1 cellular context compared by ENCODE assay signal in genomic region chr17:3827124-3827773, GRCh38.
TF ChIP-seq lines count a peak whose summit lies in the region.

No MANE protein-coding gene starts in this region.

TF ChIP-seq in GM12878, 131 proteins besides CTCF, POLR2A, EP300 and RAD21 (continued from another document):
- TF ChIP-seq, protein P1, sequence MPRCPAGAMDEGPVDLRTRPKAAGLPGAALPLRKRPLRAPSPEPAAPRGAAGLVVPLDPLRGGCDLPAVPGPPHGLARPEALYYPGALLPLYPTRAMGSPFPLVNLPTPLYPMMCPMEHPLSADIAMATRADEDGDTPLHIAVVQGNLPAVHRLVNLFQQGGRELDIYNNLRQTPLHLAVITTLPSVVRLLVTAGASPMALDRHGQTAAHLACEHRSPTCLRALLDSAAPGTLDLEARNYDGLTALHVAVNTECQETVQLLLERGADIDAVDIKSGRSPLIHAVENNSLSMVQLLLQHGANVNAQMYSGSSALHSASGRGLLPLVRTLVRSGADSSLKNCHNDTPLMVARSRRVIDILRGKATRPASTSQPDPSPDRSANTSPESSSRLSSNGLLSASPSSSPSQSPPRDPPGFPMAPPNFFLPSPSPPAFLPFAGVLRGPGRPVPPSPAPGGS (IDR thresholded peaks at IDR 0.05; ENCODE audit: borderline replicate concordance, insufficient read depth, low read depth, low read length, poor library complexity, severe bottlenecking), result no peak
- no peak for TF ChIP-seq PAX5 (IDR thresholded peaks at IDR 0.05; ENCODE audit: borderline replicate concordance, low read depth, low read length)
- no peak for TF ChIP-seq CUX1 (IDR thresholded peaks at IDR 0.05; ENCODE audit: insufficient replicate concordance, low read depth, low read length)
- TF ChIP-seq NR2F1 (conservative IDR thresholded peaks at IDR 0.05), result no peak
- TF ChIP-seq POLR2AphosphoS2 (IDR thresholded peaks at IDR 0.05; ENCODE audit: low read depth, low read length), result no peak
- no peak for TF ChIP-seq CREB1 (IDR thresholded peaks at IDR 0.05; ENCODE audit: low read depth)
- peak; percentile 65; the same call in 1 of the 2 replicates for TF ChIP-seq IKZF1 (conservative IDR thresholded peaks at IDR 0.05)
- TF ChIP-seq SMAD5 (IDR thresholded peaks at IDR 0.05; ENCODE audit: low read depth), result no peak
- peak; percentile 56 to 72; a peak in 3 of 4 replicates for TF ChIP-seq IKZF2 (IDR thresholded peaks at IDR 0.05)
- TF ChIP-seq, protein P2, sequence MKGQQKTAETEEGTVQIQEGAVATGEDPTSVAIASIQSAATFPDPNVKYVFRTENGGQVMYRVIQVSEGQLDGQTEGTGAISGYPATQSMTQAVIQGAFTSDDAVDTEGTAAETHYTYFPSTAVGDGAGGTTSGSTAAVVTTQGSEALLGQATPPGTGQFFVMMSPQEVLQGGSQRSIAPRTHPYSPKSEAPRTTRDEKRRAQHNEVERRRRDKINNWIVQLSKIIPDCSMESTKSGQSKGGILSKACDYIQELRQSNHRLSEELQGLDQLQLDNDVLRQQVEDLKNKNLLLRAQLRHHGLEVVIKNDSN (IDR thresholded peaks at IDR 0.05; ENCODE audit: borderline replicate concordance, extremely low read length, insufficient read depth, low read depth, low read length), result no peak
- no peak for TF ChIP-seq HDAC2 (IDR thresholded peaks at IDR 0.05)
- no peak for TF ChIP-seq CEBPB (IDR thresholded peaks at IDR 0.05; ENCODE audit: borderline replicate concordance in 1 of 2, low read depth in 2 of 2, low read length in 2 of 2)
- TF ChIP-seq, protein P3, sequence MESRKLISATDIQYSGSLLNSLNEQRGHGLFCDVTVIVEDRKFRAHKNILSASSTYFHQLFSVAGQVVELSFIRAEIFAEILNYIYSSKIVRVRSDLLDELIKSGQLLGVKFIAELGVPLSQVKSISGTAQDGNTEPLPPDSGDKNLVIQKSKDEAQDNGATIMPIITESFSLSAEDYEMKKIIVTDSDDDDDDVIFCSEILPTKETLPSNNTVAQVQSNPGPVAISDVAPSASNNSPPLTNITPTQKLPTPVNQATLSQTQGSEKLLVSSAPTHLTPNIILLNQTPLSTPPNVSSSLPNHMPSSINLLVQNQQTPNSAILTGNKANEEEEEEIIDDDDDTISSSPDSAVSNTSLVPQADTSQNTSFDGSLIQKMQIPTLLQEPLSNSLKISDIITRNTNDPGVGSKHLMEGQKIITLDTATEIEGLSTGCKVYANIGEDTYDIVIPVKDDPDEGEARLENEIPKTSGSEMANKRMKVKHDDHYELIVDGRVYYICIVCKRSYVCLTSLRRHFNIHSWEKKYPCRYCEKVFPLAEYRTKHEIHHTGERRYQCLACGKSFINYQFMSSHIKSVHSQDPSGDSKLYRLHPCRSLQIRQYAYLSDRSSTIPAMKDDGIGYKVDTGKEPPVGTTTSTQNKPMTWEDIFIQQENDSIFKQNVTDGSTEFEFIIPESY (IDR thresholded peaks at IDR 0.05), result no peak
- TF ChIP-seq, protein P4, sequence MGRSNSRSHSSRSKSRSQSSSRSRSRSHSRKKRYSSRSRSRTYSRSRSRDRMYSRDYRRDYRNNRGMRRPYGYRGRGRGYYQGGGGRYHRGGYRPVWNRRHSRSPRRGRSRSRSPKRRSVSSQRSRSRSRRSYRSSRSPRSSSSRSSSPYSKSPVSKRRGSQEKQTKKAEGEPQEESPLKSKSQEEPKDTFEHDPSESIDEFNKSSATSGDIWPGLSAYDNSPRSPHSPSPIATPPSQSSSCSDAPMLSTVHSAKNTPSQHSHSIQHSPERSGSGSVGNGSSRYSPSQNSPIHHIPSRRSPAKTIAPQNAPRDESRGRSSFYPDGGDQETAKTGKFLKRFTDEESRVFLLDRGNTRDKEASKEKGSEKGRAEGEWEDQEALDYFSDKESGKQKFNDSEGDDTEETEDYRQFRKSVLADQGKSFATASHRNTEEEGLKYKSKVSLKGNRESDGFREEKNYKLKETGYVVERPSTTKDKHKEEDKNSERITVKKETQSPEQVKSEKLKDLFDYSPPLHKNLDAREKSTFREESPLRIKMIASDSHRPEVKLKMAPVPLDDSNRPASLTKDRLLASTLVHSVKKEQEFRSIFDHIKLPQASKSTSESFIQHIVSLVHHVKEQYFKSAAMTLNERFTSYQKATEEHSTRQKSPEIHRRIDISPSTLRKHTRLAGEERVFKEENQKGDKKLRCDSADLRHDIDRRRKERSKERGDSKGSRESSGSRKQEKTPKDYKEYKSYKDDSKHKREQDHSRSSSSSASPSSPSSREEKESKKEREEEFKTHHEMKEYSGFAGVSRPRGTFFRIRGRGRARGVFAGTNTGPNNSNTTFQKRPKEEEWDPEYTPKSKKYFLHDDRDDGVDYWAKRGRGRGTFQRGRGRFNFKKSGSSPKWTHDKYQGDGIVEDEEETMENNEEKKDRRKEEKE (IDR thresholded peaks at IDR 0.05), result no peak
- no peak for TF ChIP-seq MLLT1 (IDR thresholded peaks at IDR 0.05)
- TF ChIP-seq ZNF274 (IDR thresholded peaks at IDR 0.05; ENCODE audit: insufficient read depth, insufficient read length), result no peak
